Comparison of ENCODE assay signal across 16 cellular contexts in the genomic region with DNA sequence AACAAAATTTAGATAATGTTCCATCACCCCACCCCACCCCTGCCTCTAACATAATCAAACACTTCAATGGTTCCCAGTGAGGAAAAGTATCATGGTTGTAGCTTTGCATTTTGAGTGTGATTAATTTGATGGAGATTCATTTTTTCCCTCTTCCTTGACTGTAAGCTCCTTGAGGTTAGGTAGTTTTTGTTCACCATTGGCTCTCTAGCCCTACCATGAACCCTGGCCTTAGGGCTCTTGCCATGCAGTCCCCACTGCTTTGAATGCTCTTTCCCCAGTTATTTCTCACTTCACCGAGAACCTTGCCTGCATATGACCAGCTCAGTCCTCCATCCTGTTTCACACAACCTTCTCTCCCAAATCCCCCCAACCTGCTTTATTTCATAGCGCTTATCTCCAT. TPM values are rescaled to one million over a fixed set of nuclear protein-coding genes. Genes with fewer than 3 reads are reported as not detected.
DNase-seq lines count a peak whose midpoint lies in the region; ATAC-seq and TF ChIP-seq lines count a peak whose summit lies in the region.
"Had no signal": no experiment of that assay in that cellular context is flagged by ENCODE, and none has a peak within 500 bp of the region (broad histone marks: within the 10 kb centered on the region; RNA-seq: fewer than 3 reads in every experiment).

No MANE protein-coding gene starts in this region.

- H3K4me1 Mint-ChIP-seq in CD4-positive, alpha-beta T cell (ENCODE audit: low read depth): peaks cover 92% of the 10 kb centered on the region
- H3K4me1 Mint-ChIP-seq in GM23338 (peaks cover 14% of the 10 kb centered on the region), neural progenitor cell (peaks cover 34% of the 10 kb centered on the region)

- DNase-seq in CD4-positive, alpha-beta T cell: no peak
- DNase-seq in GM23338 (ENCODE audit: low spot score) (no peak), ascending aorta (ENCODE audit: low spot score in 2 of 2) (no peak), sigmoid colon (no peak), T1000 (lab: John Stamatoyannopoulos, UW) (no peak), neural progenitor cell (ENCODE audit: low spot score) (no peak)
- DNase-seq: esophagus squamous epithelium; H7; left ventricle myocardium superior; NCI-H1694; NCI-H226; stimulated activated CD4-positive, alpha-beta T cell treated with anti-CD3 and anti-CD28 coated beads, Interleukin-1b, Interleukin-23, amount 100 ng/mL, for 48 hours; WERI-Rb-1 had no signal

- H3K4me1 ChIP-seq in GM23338 (ENCODE audit: insufficient read depth): peaks cover 8% of the 10 kb centered on the region; the same call in 1 of the 2 replicates
- peaks cover 3 to 37% of the 10 kb centered on the region in 2 donors for H3K4me1 ChIP-seq in ascending aorta
- H3K4me1 ChIP-seq in sigmoid colon: peaks cover 0 to 85% (median 67%) of the 10 kb centered on the region in 4 donors
- H3K4me1 ChIP-seq in neural progenitor cell: peaks cover 22% of the 10 kb centered on the region

- H3K36me3 ChIP-seq in GM23338 (ENCODE audit: insufficient read depth) (no peaks in the 10 kb centered on the region), ascending aorta (no peaks in the 10 kb centered on the region), sigmoid colon (no peaks in the 10 kb centered on the region), neural progenitor cell (no peaks in the 10 kb centered on the region)
- H3K36me3 ChIP-seq: cardiac muscle cell, esophagus squamous epithelium, WERI-Rb-1 had no signal

- no peak overlapping the region for H3K4me3 Mint-ChIP-seq in CD4-positive, alpha-beta T cell
- H3K4me3 Mint-ChIP-seq in GM23338: no peak overlapping the region
- no peak overlapping the region for H3K4me3 Mint-ChIP-seq in neural progenitor cell

- peak overlapping the region; percentile 67 for H3K27ac Mint-ChIP-seq in CD4-positive, alpha-beta T cell
- H3K27ac Mint-ChIP-seq in GM23338: no peak overlapping the region
- H3K27ac Mint-ChIP-seq in neural progenitor cell: no peak overlapping the region

- no peaks in the 10 kb centered on the region for H3K27me3 ChIP-seq in CD4-positive, alpha-beta T cell (ENCODE audit: control insufficient read depth, insufficient read depth, low read length)
- peaks cover 17% of the 10 kb centered on the region for H3K27me3 ChIP-seq in GM23338 (ENCODE audit: insufficient read depth)
- H3K27me3 ChIP-seq in ascending aorta: no peaks in the 10 kb centered on the region
- no peaks in the 10 kb centered on the region for H3K27me3 ChIP-seq in sigmoid colon
- H3K27me3 ChIP-seq in neural progenitor cell: peaks cover 66% of the 10 kb centered on the region
- H3K27me3 ChIP-seq: esophagus squamous epithelium had no signal

- no peaks in the 10 kb centered on the region for H3K9me2 ChIP-seq in GM23338 (ENCODE audit: insufficient read depth)

- no peak for ATAC-seq in CD4-positive, alpha-beta T cell (ENCODE audit: poor library complexity)
- ATAC-seq in GM23338 (no peak), HG03460 (IDR thresholded peaks at IDR 0.05; ENCODE audit: unreplicated experiment) (no peak)
- ATAC-seq: left ventricle myocardium superior, sciatic nerve had no signal

- H3K27me3 Mint-ChIP-seq in CD4-positive, alpha-beta T cell: no peaks in the 10 kb centered on the region
- H3K27me3 Mint-ChIP-seq in GM23338 (ENCODE audit: insufficient read depth, low read depth, poor library complexity) (peaks cover 11% of the 10 kb centered on the region), neural progenitor cell (ENCODE audit: insufficient read depth, low read depth) (peaks cover 5% of the 10 kb centered on the region)

- H3K4me2 ChIP-seq in GM23338 (no peak overlapping the region), neural progenitor cell (no peak overlapping the region)

- CTCF ChIA-PET in CD4-positive, alpha-beta T cell (lab: Charles Lee): interaction anchor here (1.0 kb wide), 1 partner anchor 70 kb away, joined by 3 read pairs; no protein-coding TSS in a partner anchor

- no peaks in the 10 kb centered on the region for H4K20me1 ChIP-seq in GM23338 (replicated peaks; ENCODE audit: insufficient read depth)
- H4K20me1 ChIP-seq in neural progenitor cell (ENCODE audit: low read depth): peaks cover 16% of the 10 kb centered on the region

- no peak overlapping the region for H3K4me3 ChIP-seq in GM23338
- no peak overlapping the region for H3K4me3 ChIP-seq in ascending aorta
- H3K4me3 ChIP-seq in sigmoid colon: no peak overlapping the region
- no peak overlapping the region for H3K4me3 ChIP-seq in neural progenitor cell
- H3K4me3 ChIP-seq: cardiac muscle cell, esophagus squamous epithelium had no signal

- no peak for TF ChIP-seq EP300 in sigmoid colon (IDR thresholded peaks at IDR 0.05)

- H2AFZ ChIP-seq in GM23338 (0 out of 2 replicates have a peak overlapping the region, but pooled peaks have one; percentile 7), neural progenitor cell (replicated peaks) (no peak overlapping the region)

- H3K79me2 ChIP-seq in GM23338 (replicated peaks; ENCODE audit: insufficient read depth): no peaks in the 10 kb centered on the region
- no peaks in the 10 kb centered on the region for H3K79me2 ChIP-seq in neural progenitor cell (ENCODE audit: low read depth)

- H3K9me3 ChIP-seq in CD4-positive, alpha-beta T cell (ENCODE audit: control insufficient read depth, low read length): no peaks in the 10 kb centered on the region
- no peaks in the 10 kb centered on the region for H3K9me3 ChIP-seq in ascending aorta
- no peaks in the 10 kb centered on the region for H3K9me3 ChIP-seq in sigmoid colon
- no peaks in the 10 kb centered on the region for H3K9me3 ChIP-seq in neural progenitor cell (ENCODE audit: low read depth)
- H3K9me3 ChIP-seq: esophagus squamous epithelium had no signal

- peaks cover 43% of the 10 kb centered on the region for H3K36me3 Mint-ChIP-seq in CD4-positive, alpha-beta T cell (ENCODE audit: low read depth)
- H3K36me3 Mint-ChIP-seq in GM23338 (ENCODE audit: low read depth): no peaks in the 10 kb centered on the region
- peaks cover 1% of the 10 kb centered on the region for H3K36me3 Mint-ChIP-seq in neural progenitor cell

- 73 to 96% methylated on average over 2 of the region's 2 CpGs for WGBS in sigmoid colon, 2 donors

- POLR2A ChIA-PET in CD4-positive, alpha-beta T cell (lab: Charles Lee): interaction anchor here (0.6 to 2.5 kb wide), 6 partner anchors 9 to 75 kb away, joined by 3 to 7 read pairs (median 3); no protein-coding TSS in a partner anchor

- intact Hi-C loops in CD4-positive, alpha-beta T cell (cut with DNase I, micrococcal nuclease): no loop called here
- intact Hi-C loops in ascending aorta (cut with DNase I): no loop called here
- intact Hi-C loops in sigmoid colon (cut with DNase I): no loop called here

- no peaks in the 10 kb centered on the region for H3F3A ChIP-seq in GM23338 (replicated peaks; ENCODE audit: low read depth)
- peaks cover 33% of the 10 kb centered on the region for H3F3A ChIP-seq in neural progenitor cell (ENCODE audit: low read depth)

- H3K9ac ChIP-seq in neural progenitor cell: no peak overlapping the region

- no peaks in the 10 kb centered on the region for H3K9me3 Mint-ChIP-seq in CD4-positive, alpha-beta T cell
- H3K9me3 Mint-ChIP-seq in GM23338: no peaks in the 10 kb centered on the region
- peaks cover 4% of the 10 kb centered on the region for H3K9me3 Mint-ChIP-seq in neural progenitor cell

- H3K27ac ChIP-seq in CD4-positive, alpha-beta T cell (ENCODE audit: low read depth, low read length): no peak overlapping the region
- H3K27ac ChIP-seq in GM23338 (ENCODE audit: low read depth) (no peak overlapping the region), ascending aorta (peak overlapping the region; percentile 65 to 99), sigmoid colon (peak overlapping the region; percentile 58 to 99 (median 98)), neural progenitor cell (no peak overlapping the region)
- H3K27ac ChIP-seq: cardiac muscle cell, WERI-Rb-1 had no signal

- no peak for TF ChIP-seq CTCF in CD4-positive, alpha-beta T cell (IDR thresholded peaks at IDR 0.05)
- TF ChIP-seq CTCF in GM23338 (conservative IDR thresholded peaks at IDR 0.05; ENCODE audit: low read depth in 2 of 2) (no peak), ascending aorta (IDR thresholded peaks at IDR 0.05) (no peak), sigmoid colon (IDR thresholded peaks at IDR 0.05) (no peak), neural progenitor cell (IDR thresholded peaks at IDR 0.05) (no peak)

- no peak for TF ChIP-seq POLR2A in sigmoid colon (IDR thresholded peaks at IDR 0.05)

TF ChIP-seq in GM23338, 12 proteins besides CTCF, POLR2A, EP300 and RAD21 (continues in another document):
- no peak for TF ChIP-seq EZH2phosphoT487 (IDR thresholded peaks at IDR 0.05; ENCODE audit: unreplicated experiment)
- no peak for TF ChIP-seq CREB1 (CRISPR knock-in tag; IDR thresholded peaks at IDR 0.05; ENCODE audit: low read depth)
- no peak for TF ChIP-seq REST (IDR thresholded peaks at IDR 0.05; ENCODE audit: unreplicated experiment)
- no peak for TF ChIP-seq STAT1 (IDR thresholded peaks at IDR 0.05; ENCODE audit: unreplicated experiment)

RNA-seq across cellular contexts. Expression of gene MBNL1, which starts 5.0 kb away (rescaled TPM):
- total RNA-seq in CD4-positive, alpha-beta T cell: 100 to 1,000 TPM; 551 to 561 TPM
- 15.7 and 23.2 TPM in 2 replicates for total RNA-seq in GM23338 (2014; rRNA removed; shearing (Covaris generic))
- polyA plus RNA-seq in GM23338 (2016; fragmentation: Nextera tagmentation; extraction: Ambion mirVana) (8.4 and 9.4 TPM in 2 replicates), sigmoid colon (10 to 100 TPM; 60.5 to 74.7 (median 67.3) TPM)
- total RNA-seq in ascending aorta (350 TPM), sigmoid colon (100 to 1,000 TPM; 602 to 898 (median 756) TPM), neural progenitor cell (ENCODE audit: low replicate concordance) (9.8 and 14.7 TPM in 2 replicates)

Comparison
In these comparisons a context has a peak if more than half of its experiments do, and no peak if none do; other contexts are left out.
1. H3K27ac ChIP-seq: peak in ascending aorta (2 of 2) and sigmoid colon (4 of 4); none in CD4-positive, alpha-beta T cell (single experiment), GM23338 (single experiment) and neural progenitor cell (single experiment).
2. RNA of gene MBNL1, which starts 5.0 kb away (total RNA-seq): 602 to 898 TPM in sigmoid colon, 551 to 561 TPM in CD4-positive, alpha-beta T cell and 350 TPM in ascending aorta (single experiment); 15.7 to 23.2 TPM in GM23338 and 9.8 to 14.7 TPM in neural progenitor cell; every median in the first group is over 10 times any median in the second.